ENCODE assay signal across 8 cellular contexts in genomic region chr14:103629503-103630121, GRCh38. TPM values are rescaled to one million over a fixed set of nuclear protein-coding genes. Genes with fewer than 3 reads are reported as not detected.
DNase-seq lines count a peak whose midpoint lies in the region; ATAC-seq and TF ChIP-seq lines count a peak whose summit lies in the region.

No MANE protein-coding gene starts in this region.

- BruUV-seq in A673 (replicated peaks; lab: Mats Ljungman, UMichigan), result no TSS peak

- H3K27me3 Mint-ChIP-seq in T-helper 1 cell treated with Interleukin-12 subunit alpha and Interleukin-12 subunit beta and Interleukin-4 antibody, amounts not matched to agents 30 μg/mL and 1 μg/mL, for 36 hours (ENCODE audit: low read depth), result no peaks in the 10 kb centered on the region

- intact Hi-C loops in A673 (cut with micrococcal nuclease; ENCODE audit: unreplicated experiment), result no loop called here

- ATAC-seq in GM18502 (IDR thresholded peaks at IDR 0.05; ENCODE audit: poor library complexity, unreplicated experiment) (peak; percentile 34), HG03103 (IDR thresholded peaks at IDR 0.05; ENCODE audit: low read depth, unreplicated experiment) (peak; percentile 22)

- peak overlapping the region; percentile 84 for H3K4me3 Mint-ChIP-seq in T-helper 1 cell treated with Interleukin-12 subunit alpha and Interleukin-12 subunit beta and Interleukin-4 antibody, amounts not matched to agents 30 μg/mL and 1 μg/mL, for 36 hours

- H3K27ac ChIP-seq in A673 (ENCODE audit: low read depth, low read length, poor library complexity, severe bottlenecking), result peak overlapping the region; percentile 92
- peak overlapping the region; percentile 97 for H3K27ac ChIP-seq in caudate nucleus (ENCODE audit: low read depth, low read length)
- H3K27ac ChIP-seq in layer of hippocampus (ENCODE audit: low read depth, low read length), result peak overlapping the region; percentile 97

- H3K27ac Mint-ChIP-seq in T-helper 1 cell treated with Interleukin-12 subunit alpha and Interleukin-12 subunit beta and Interleukin-4 antibody, amounts not matched to agents 30 μg/mL and 1 μg/mL, for 36 hours, result peak overlapping the region; percentile 55

- peak overlapping the region; percentile 99 for H3K4me3 ChIP-seq in A673 (ENCODE audit: low read depth, low read length, poor library complexity, severe bottlenecking)

- H3K4me1 ChIP-seq in A673 (ENCODE audit: insufficient read depth, low read length, poor library complexity, severe bottlenecking), result peaks cover 20% of the 10 kb centered on the region

- POLR2A ChIA-PET in A673 (lab: Charles Lee; ENCODE audit: low non-redundant PET), result no interaction called here

- no peaks in the 10 kb centered on the region for H3K9me3 ChIP-seq in A673 (ENCODE audit: low read depth, low read length, poor library complexity, severe bottlenecking)

- H3K36me3 ChIP-seq in A673 (ENCODE audit: insufficient read depth, low read length, poor library complexity, severe bottlenecking), result no peaks in the 10 kb centered on the region

- no peaks in the 10 kb centered on the region for H3K9me3 Mint-ChIP-seq in T-helper 1 cell treated with Interleukin-12 subunit alpha and Interleukin-12 subunit beta and Interleukin-4 antibody, amounts not matched to agents 30 μg/mL and 1 μg/mL, for 36 hours

- peaks cover 24% of the 10 kb centered on the region for H3K4me1 Mint-ChIP-seq in T-helper 1 cell treated with Interleukin-12 subunit alpha and Interleukin-12 subunit beta and Interleukin-4 antibody, amounts not matched to agents 30 μg/mL and 1 μg/mL, for 36 hours (ENCODE audit: low read depth)

- no peak for TF ChIP-seq CTCF in A673 (conservative IDR thresholded peaks at IDR 0.05; ENCODE audit: low read depth, low read length)

- CTCF ChIA-PET in A673 (lab: Charles Lee), result no interaction called here

- DNase-seq in A673 (ENCODE audit: low spot score) (peak; percentile 46), caudate nucleus (lab: John Stamatoyannopoulos, UW) (peak in 31 of 61 donors; percentile 4 to 69 (median 47)), DMS114 treated with DMSO at 0.1 percent for 48 hours (lab: John Stamatoyannopoulos, UW; ENCODE audit: unreplicated experiment) (no peak)
- DNase-seq in stimulated activated CD4-positive, alpha-beta T cell treated with anti-CD3 and anti-CD28 coated beads, Interleukin-2, amount 100 ng/mL, for 24 hours, result peak; percentile 57 to 72

- H3K36me3 Mint-ChIP-seq in T-helper 1 cell treated with Interleukin-12 subunit alpha and Interleukin-12 subunit beta and Interleukin-4 antibody, amounts not matched to agents 30 μg/mL and 1 μg/mL, for 36 hours (ENCODE audit: low read depth), result no peaks in the 10 kb centered on the region

- H3K27me3 ChIP-seq in A673 (replicated peaks; ENCODE audit: insufficient read depth, low read depth, low read length, poor library complexity), result no peaks in the 10 kb centered on the region
- no peaks in the 10 kb centered on the region for H3K27me3 ChIP-seq in layer of hippocampus (ENCODE audit: control insufficient read depth, insufficient read depth, low read length)

RNA-seq across cellular contexts. Expression of gene KLC1, which starts 0.6 kb away (rescaled TPM):
- total RNA-seq in A673 (2021), result 163 and 171 TPM in 2 replicates
